Comparison of ENCODE assay signal across 28 cellular contexts in the genomic region with DNA sequence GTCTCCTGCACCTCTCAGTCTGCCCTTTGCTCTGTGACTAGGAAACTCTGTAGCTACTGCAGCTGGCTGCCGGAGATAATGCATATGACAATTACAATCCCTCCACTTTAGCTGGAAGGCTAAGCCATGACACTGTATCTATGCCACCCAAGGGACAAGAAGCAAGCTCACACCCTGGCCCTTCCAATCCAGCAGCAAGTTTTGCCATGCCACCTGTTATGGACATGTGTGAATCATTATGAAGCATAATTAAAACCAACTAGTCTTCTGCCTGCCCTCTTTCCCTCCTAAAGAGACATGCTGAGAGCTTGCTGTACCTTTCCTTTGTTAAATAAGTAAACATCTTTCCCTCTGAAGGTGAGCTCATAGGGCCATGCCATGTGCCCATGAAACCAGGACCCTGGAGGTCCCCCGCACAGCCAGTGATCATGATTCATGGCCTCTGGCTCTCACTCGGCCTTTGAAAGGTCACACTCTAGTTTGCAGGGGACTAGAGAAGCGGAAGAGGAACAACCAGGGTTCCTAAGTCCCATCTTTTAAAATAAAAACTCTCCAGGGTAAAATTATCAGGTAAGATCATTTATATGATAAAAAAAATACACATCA.
A peak's percentile ranks its signal among the peaks of the same experiment; 100 is the strongest.
DNase-seq lines count a peak whose midpoint lies in the region; TF ChIP-seq lines count a peak whose summit lies in the region.
"Had no signal": no experiment of that assay in that cellular context is flagged by ENCODE, and none has a peak within 500 bp of the region (broad histone marks: within the 10 kb centered on the region; RNA-seq: fewer than 3 reads in every experiment).

No MANE protein-coding gene starts in this region.

- intact Hi-C loops in esophagus muscularis mucosa (cut with DNase I): no loop called here

- H3K4me3 Mint-ChIP-seq in endodermal cell: no peak overlapping the region
- H3K4me3 Mint-ChIP-seq: activated CD4-positive, alpha-beta memory T cell treated with anti-CD3 and anti-CD28 coated beads, Interleukin-2, amount 10 ng/mL, durations not matched to agents 7 days and 5 days; activated T-helper 17 cell treated with anti-CD3 and anti-CD28 coated beads, Interleukin-2, amount 50 U/mL, for 72 hours; IgD-negative memory B cell; stimulated activated memory B cell treated with anti-CD40 and anti-IgM and Interleukin-4, amounts not matched to agents 10 μg/mL and 1 μg/mL and 100 μg/mL, for 72 hours; type B pancreatic cell had no signal

- no peak overlapping the region for H3K27ac ChIP-seq in endodermal cell (ENCODE audit: low read depth, low read length)
- H3K27ac ChIP-seq in esophagus muscularis mucosa (replicated peaks in 1 of 4): no peak overlapping the region
- H3K27ac ChIP-seq: BLaER1, brain microvascular endothelial cell, right lobe of liver, SJCRH30 had no signal

- DNase-seq in COR-L47 (lab: John Stamatoyannopoulos, UW) (peak; percentile 79), NCI-H1417 treated with DMSO at 0.1 percent for 48 hours (lab: John Stamatoyannopoulos, UW) (peak; percentile 36), NCI-H345 (lab: John Stamatoyannopoulos, UW) (peak; percentile 93), endodermal cell (no peak), GM19238 (ENCODE audit: insufficient read length, low spot score) (no peak), esophagus muscularis mucosa (ENCODE audit: extremely low spot score) (no peak), HPDE6-E6E7 (ENCODE audit: extremely low spot score) (no peak)
- DNase-seq in NK-92 treated with Interleukin-12 subunit alpha and Interleukin-12 subunit beta, amount 100 ng/mL, for 24 hours (lab: John Stamatoyannopoulos, UW): no peak
- DNase-seq: activated CD4-positive, alpha-beta memory T cell treated with anti-CD3 and anti-CD28 coated beads, Interleukin-2, amount 10 ng/mL, durations not matched to agents 7 days and 5 days; activated CD4-positive, CD25-positive, alpha-beta regulatory T cell treated with anti-CD3 and anti-CD28 coated beads, Interleukin-2, amount 50 U/mL, for 72 hours; activated CD8-positive, alpha-beta memory T cell treated with anti-CD3 and anti-CD28 coated beads, Interleukin-2, amount 50 U/mL, for 48 hours; activated naive CD4-positive, alpha-beta T cell treated with anti-CD3 and anti-CD28 coated beads, Interleukin-2, amount 50 U/mL, for 16 hours; amniotic stem cell; brain microvascular endothelial cell; DMS79; effector CD4-positive, alpha-beta T cell; left cardiac atrium; mammary epithelial cell; posterior cingulate gyrus; right lobe of liver; SJCRH30; stimulated activated CD4-positive, alpha-beta T cell treated with anti-CD3 and anti-CD28 coated beads, Interleukin-4, amount 100 ng/mL, for 4 hours; substantia nigra had no signal

- no peak for TF ChIP-seq EP300 in esophagus muscularis mucosa (IDR thresholded peaks at IDR 0.05)

- H3K27ac Mint-ChIP-seq in endodermal cell: peak overlapping the region; percentile 56
- H3K27ac Mint-ChIP-seq: activated CD4-positive, alpha-beta memory T cell treated with anti-CD3 and anti-CD28 coated beads, Interleukin-2, amount 10 ng/mL, durations not matched to agents 7 days and 5 days; activated T-helper 17 cell treated with anti-CD3 and anti-CD28 coated beads, Interleukin-2, amount 50 U/mL, for 72 hours; IgD-negative memory B cell; stimulated activated memory B cell treated with anti-CD40 and anti-IgM and Interleukin-4, amounts not matched to agents 10 μg/mL and 1 μg/mL and 100 μg/mL, for 72 hours; type B pancreatic cell had no signal

- 90 to 100% methylated on average over 1 to 4 of the region's 4 CpGs for WGBS in endodermal cell (ENCODE audit: insufficient coverage in 1 of 2, insufficient read length in 1 of 2), 2 experiments
- WGBS in esophagus muscularis mucosa: 89% methylated on average over 4 of the region's 4 CpGs

- peaks cover 46% of the 10 kb centered on the region for H3K27me3 Mint-ChIP-seq in endodermal cell (ENCODE audit: insufficient read depth)
- H3K27me3 Mint-ChIP-seq: activated CD4-positive, alpha-beta memory T cell treated with anti-CD3 and anti-CD28 coated beads, Interleukin-2, amount 10 ng/mL, durations not matched to agents 7 days and 5 days; activated T-helper 17 cell treated with anti-CD3 and anti-CD28 coated beads, Interleukin-2, amount 50 U/mL, for 72 hours; stimulated activated memory B cell treated with anti-CD40 and anti-IgM and Interleukin-4, amounts not matched to agents 10 μg/mL and 1 μg/mL and 100 μg/mL, for 72 hours had no signal

- H3K36me3 Mint-ChIP-seq in endodermal cell (ENCODE audit: low read depth): no peaks in the 10 kb centered on the region
- H3K36me3 Mint-ChIP-seq: IgD-negative memory B cell; stimulated activated memory B cell treated with anti-CD40 and anti-IgM and Interleukin-4, amounts not matched to agents 10 μg/mL and 1 μg/mL and 100 μg/mL, for 72 hours; type B pancreatic cell had no signal

- no peak overlapping the region for H3K9ac ChIP-seq in endodermal cell (ENCODE audit: extremely low read depth, low read length, poor library complexity, severe bottlenecking)
- H3K9ac ChIP-seq: BLaER1 had no signal

- H3K9me3 Mint-ChIP-seq in endodermal cell: no peaks in the 10 kb centered on the region
- H3K9me3 Mint-ChIP-seq: activated CD4-positive, alpha-beta memory T cell treated with anti-CD3 and anti-CD28 coated beads, Interleukin-2, amount 10 ng/mL, durations not matched to agents 7 days and 5 days; activated T-helper 17 cell treated with anti-CD3 and anti-CD28 coated beads, Interleukin-2, amount 50 U/mL, for 72 hours; IgD-negative memory B cell; stimulated activated memory B cell treated with anti-CD40 and anti-IgM and Interleukin-4, amounts not matched to agents 10 μg/mL and 1 μg/mL and 100 μg/mL, for 72 hours; type B pancreatic cell had no signal

- no peaks in the 10 kb centered on the region for H3K27me3 ChIP-seq in endodermal cell (ENCODE audit: control insufficient read depth, insufficient read depth, low read length, poor library complexity, severe bottlenecking)
- H3K27me3 ChIP-seq in esophagus muscularis mucosa: no peaks in the 10 kb centered on the region
- H3K27me3 ChIP-seq: BLaER1, brain microvascular endothelial cell, right lobe of liver had no signal

- H3K36me3 ChIP-seq in endodermal cell (ENCODE audit: control insufficient read depth, insufficient read depth, low read length) (no peaks in the 10 kb centered on the region), esophagus muscularis mucosa (no peaks in the 10 kb centered on the region)
- H3K36me3 ChIP-seq: BLaER1, brain microvascular endothelial cell, right lobe of liver, SJCRH30 had no signal

- H3K9me3 ChIP-seq in endodermal cell (ENCODE audit: control insufficient read depth, low read length) (no peaks in the 10 kb centered on the region), esophagus muscularis mucosa (no peaks in the 10 kb centered on the region)
- H3K9me3 ChIP-seq: BLaER1, right lobe of liver, SJCRH30 had no signal

- TF ChIP-seq POLR2A in esophagus muscularis mucosa (IDR thresholded peaks at IDR 0.05; ENCODE audit: low read depth): no peak

- H3K4me1 Mint-ChIP-seq in endodermal cell: peaks cover 33% of the 10 kb centered on the region
- H3K4me1 Mint-ChIP-seq: activated CD4-positive, alpha-beta memory T cell treated with anti-CD3 and anti-CD28 coated beads, Interleukin-2, amount 10 ng/mL, durations not matched to agents 7 days and 5 days; activated T-helper 17 cell treated with anti-CD3 and anti-CD28 coated beads, Interleukin-2, amount 50 U/mL, for 72 hours; IgD-negative memory B cell; stimulated activated memory B cell treated with anti-CD40 and anti-IgM and Interleukin-4, amounts not matched to agents 10 μg/mL and 1 μg/mL and 100 μg/mL, for 72 hours had no signal

- TF ChIP-seq CTCF in endodermal cell (conservative IDR thresholded peaks at IDR 0.05) (no peak), esophagus muscularis mucosa (IDR thresholded peaks at IDR 0.05) (no peak)

- H3K4me3 ChIP-seq in endodermal cell (ENCODE audit: low read length) (no peak overlapping the region), esophagus muscularis mucosa (no peak overlapping the region)
- H3K4me3 ChIP-seq: BLaER1, right lobe of liver, SJCRH30 had no signal

- H3K4me1 ChIP-seq in endodermal cell (ENCODE audit: control insufficient read depth, insufficient read depth, low read length): peaks cover 7% of the 10 kb centered on the region
- peaks cover 0 to 10% (median 0%) of the 10 kb centered on the region in 4 donors for H3K4me1 ChIP-seq in esophagus muscularis mucosa
- H3K4me1 ChIP-seq: BLaER1, right lobe of liver, SJCRH30 had no signal

Comparison
In these comparisons a context has a peak if more than half of its experiments do, and no peak if none do; other contexts are left out.
1. DNase-seq: peak in COR-L47 (single experiment), NCI-H1417 treated with DMSO at 0.1 percent for 48 hours (single experiment) and NCI-H345 (single experiment); none in endodermal cell (single experiment), GM19238 (single experiment), esophagus muscularis mucosa (single experiment), NK-92 treated with Interleukin-12 subunit alpha and Interleukin-12 subunit beta, amount 100 ng/mL, for 24 hours (single experiment) and HPDE6-E6E7 (single experiment).